Comparison of ENCODE assay signal across 24 cellular contexts in genomic region chr14:74015965-74016364, GRCh38.
"Had no signal": no experiment of that assay in that cellular context is flagged by ENCODE, and none has a peak within 500 bp of the region (broad histone marks: within the 10 kb centered on the region; RNA-seq: fewer than 3 reads in every experiment).

No MANE protein-coding gene starts in this region.

- ATAC-seq: activated T-helper 17 cell treated with anti-CD3 and anti-CD28 coated beads, Interleukin-2, amount 50 U/mL, for 72 hours; heart right ventricle; left lung; stimulated activated memory B cell treated with anti-CD40 and anti-IgM and Interleukin-4, amounts not matched to agents 10 μg/mL and 1 μg/mL and 100 μg/mL, for 72 hours had no signal

- H3K4me3 Mint-ChIP-seq: activated naive CD8-positive, alpha-beta T cell; activated T-helper 17 cell treated with anti-CD3 and anti-CD28 coated beads, Interleukin-2, amount 50 U/mL, for 72 hours; central memory CD8-positive, alpha-beta T cell; mesothelial cell of epicardium; stimulated activated memory B cell treated with anti-CD40 and anti-IgM and Interleukin-4, amounts not matched to agents 10 μg/mL and 1 μg/mL and 100 μg/mL, for 72 hours had no signal

- H3K36me3 ChIP-seq: sigmoid colon, transverse colon had no signal

- H3K27ac Mint-ChIP-seq: activated naive CD8-positive, alpha-beta T cell; activated T-helper 17 cell treated with anti-CD3 and anti-CD28 coated beads, Interleukin-2, amount 50 U/mL, for 72 hours; mesothelial cell of epicardium; stimulated activated memory B cell treated with anti-CD40 and anti-IgM and Interleukin-4, amounts not matched to agents 10 μg/mL and 1 μg/mL and 100 μg/mL, for 72 hours had no signal

- H3K9me3 Mint-ChIP-seq: activated T-helper 17 cell treated with anti-CD3 and anti-CD28 coated beads, Interleukin-2, amount 50 U/mL, for 72 hours; central memory CD8-positive, alpha-beta T cell; mesothelial cell of epicardium; nephron; stimulated activated memory B cell treated with anti-CD40 and anti-IgM and Interleukin-4, amounts not matched to agents 10 μg/mL and 1 μg/mL and 100 μg/mL, for 72 hours had no signal

- H3K27me3 Mint-ChIP-seq: activated naive CD8-positive, alpha-beta T cell; activated T-helper 17 cell treated with anti-CD3 and anti-CD28 coated beads, Interleukin-2, amount 50 U/mL, for 72 hours; central memory CD8-positive, alpha-beta T cell; stimulated activated memory B cell treated with anti-CD40 and anti-IgM and Interleukin-4, amounts not matched to agents 10 μg/mL and 1 μg/mL and 100 μg/mL, for 72 hours had no signal

- H3K4me3 ChIP-seq: adrenal gland, heart right ventricle, left lung, lung, sigmoid colon, smooth muscle cell, stomach, suprapubic skin, transverse colon had no signal

- H3K27ac ChIP-seq: adrenal gland, left lung, sigmoid colon, suprapubic skin had no signal

- H3K36me3 Mint-ChIP-seq: mesothelial cell of epicardium had no signal

- DNase-seq: activated CD4-positive, alpha-beta T cell treated with anti-CD3 and anti-CD28 coated beads for 48 hours; activated T-cell treated with anti-CD3 and anti-CD28 coated beads, Interleukin-2, amount 50 U/mL, for 1 hour; adrenal gland; foreskin fibroblast; heart right ventricle; kidney; left lung; nucleus accumbens; posterior cingulate gyrus; sigmoid colon; stimulated activated CD4-positive, alpha-beta T cell treated with anti-CD3 and anti-CD28 coated beads, Interleukin-15, amount 100 ng/mL, for 24 hours; stomach; T-helper 1 cell; T1000; transverse colon had no signal

- H3K9me3 ChIP-seq: adrenal gland, heart right ventricle, left lung, sigmoid colon, stomach, suprapubic skin, transverse colon had no signal

- H3K27me3 ChIP-seq: adrenal gland, heart right ventricle, left lung, sigmoid colon, stomach, suprapubic skin, transverse colon had no signal
